In genomic region chr16:57329718-57330327, GRCh38 we compare ENCODE assay signal across 1 cellular context.
TF ChIP-seq lines count a peak whose summit lies in the region.

No MANE protein-coding gene starts in this region.

TF ChIP-seq in K562, 482 proteins besides CTCF, POLR2A, EP300 and RAD21:
- TF ChIP-seq ZBTB9 (CRISPR knock-in tag; IDR thresholded peaks at IDR 0.05) (no peak), MCM3 (IDR thresholded peaks at IDR 0.05) (no peak), SP1 (CRISPR knock-in tag; IDR thresholded peaks at IDR 0.05) (no peak), BCLAF1 (IDR thresholded peaks at IDR 0.05; ENCODE audit: borderline replicate concordance in 1 of 2, control insufficient read depth in 1 of 2, low read depth in 2 of 2, low read length in 1 of 2) (no peak), ZBTB26 (CRISPR knock-in tag; IDR thresholded peaks at IDR 0.05) (no peak), CBX2 (IDR thresholded peaks at IDR 0.05; ENCODE audit: insufficient read depth, low read length, poor library complexity, severe bottlenecking) (peak; percentile 61), NR2C1 (IDR thresholded peaks at IDR 0.05) (no peak), NR2C1 (tag; IDR thresholded peaks at IDR 0.05) (no peak)
